ENCODE assay signal across 1 cellular context in the genomic region with DNA sequence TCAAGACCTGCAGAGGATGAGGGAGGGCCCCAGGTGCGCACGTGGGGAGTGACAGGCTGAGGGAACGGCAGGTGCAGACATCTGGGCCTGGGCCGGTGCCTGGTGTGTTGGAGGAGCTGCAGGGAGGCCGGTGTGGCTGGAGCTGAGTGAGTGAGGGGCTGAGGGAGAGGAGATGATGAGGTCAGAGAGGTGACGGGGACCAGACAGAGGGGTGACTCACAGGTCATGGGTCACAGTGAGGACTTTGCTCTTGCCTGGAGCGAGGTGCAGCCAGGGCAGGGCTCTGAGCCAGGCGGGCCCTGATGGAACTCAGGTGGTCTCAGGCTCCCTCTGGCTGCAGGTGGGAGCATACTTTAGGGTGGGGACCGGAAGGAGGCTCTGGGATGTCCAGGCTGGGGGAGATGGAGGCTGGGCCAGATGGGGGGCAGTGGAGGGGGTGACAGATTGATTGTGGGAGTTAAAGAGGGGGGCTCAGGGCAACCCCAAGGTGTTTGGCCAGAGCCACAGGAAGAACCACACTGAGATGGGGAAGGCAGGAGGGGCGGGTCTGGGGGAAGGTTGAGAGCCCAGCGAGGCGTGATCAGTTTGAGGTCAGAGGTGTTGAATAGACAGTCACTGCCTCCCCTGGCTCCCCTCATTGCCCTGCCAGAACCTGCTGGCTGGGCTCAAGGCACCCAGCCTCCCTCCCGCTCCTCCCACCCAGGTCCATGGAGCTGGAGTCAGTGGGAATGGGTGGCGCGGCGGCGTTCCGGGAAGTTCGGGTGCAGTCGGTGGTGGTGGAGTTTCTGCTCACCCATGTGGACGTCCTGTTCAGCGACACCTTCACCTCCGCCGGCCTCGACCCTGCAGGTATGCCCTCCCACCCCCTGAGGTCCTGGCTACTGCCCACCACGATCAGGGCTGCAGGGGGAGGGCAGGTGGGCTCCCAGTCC.
TF ChIP-seq lines count a peak whose summit lies in the region.

No MANE protein-coding gene starts in this region.

TF ChIP-seq in HepG2, 621 proteins besides CTCF, POLR2A, EP300 and RAD21 (continued from another document):
- TF ChIP-seq, protein P1, sequence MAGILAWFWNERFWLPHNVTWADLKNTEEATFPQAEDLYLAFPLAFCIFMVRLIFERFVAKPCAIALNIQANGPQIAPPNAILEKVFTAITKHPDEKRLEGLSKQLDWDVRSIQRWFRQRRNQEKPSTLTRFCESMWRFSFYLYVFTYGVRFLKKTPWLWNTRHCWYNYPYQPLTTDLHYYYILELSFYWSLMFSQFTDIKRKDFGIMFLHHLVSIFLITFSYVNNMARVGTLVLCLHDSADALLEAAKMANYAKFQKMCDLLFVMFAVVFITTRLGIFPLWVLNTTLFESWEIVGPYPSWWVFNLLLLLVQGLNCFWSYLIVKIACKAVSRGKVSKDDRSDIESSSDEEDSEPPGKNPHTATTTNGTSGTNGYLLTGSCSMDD (CRISPR knock-in tag; IDR thresholded peaks at IDR 0.05), result no peak
- TF ChIP-seq BHLHE40 (IDR thresholded peaks at IDR 0.05; ENCODE audit: low read length) (no peak), GLI4 (CRISPR knock-in tag; IDR thresholded peaks at IDR 0.05; ENCODE audit: borderline replicate concordance) (no peak), ZNF205 (CRISPR knock-in tag; IDR thresholded peaks at IDR 0.05) (no peak), SRSF1 (optimal IDR thresholded peaks at IDR 0.05; ENCODE audit: low read depth, low read length) (no peak), HMGA1 (CRISPR knock-in tag; conservative IDR thresholded peaks at IDR 0.05) (no peak), ARNTL (CRISPR knock-in tag; IDR thresholded peaks at IDR 0.05) (no peak), ELF3 (CRISPR knock-in tag; IDR thresholded peaks at IDR 0.05) (no peak), GFI1 (CRISPR knock-in tag; IDR thresholded peaks at IDR 0.05; ENCODE audit: borderline replicate concordance) (no peak), ZNF24 (IDR thresholded peaks at IDR 0.05) (no peak), ZNF569 (CRISPR knock-in tag; IDR thresholded peaks at IDR 0.05; ENCODE audit: borderline replicate concordance) (no peak), SAP130 (CRISPR knock-in tag; IDR thresholded peaks at IDR 0.05; ENCODE audit: low read depth) (peak; percentile 40; the same call in 1 of the 2 replicates), IRF2 (CRISPR knock-in tag; IDR thresholded peaks at IDR 0.05) (no peak), SKI (IDR thresholded peaks at IDR 0.05; ENCODE audit: partially characterized antibody) (no peak), WIZ (CRISPR knock-in tag; IDR thresholded peaks at IDR 0.05) (no peak), ATF7-NPFF (CRISPR knock-in tag; IDR thresholded peaks at IDR 0.05; ENCODE audit: low read depth) (no peak), ZMYM3 (CRISPR knock-in tag; IDR thresholded peaks at IDR 0.05) (no peak), RFXANK (CRISPR knock-in tag; IDR thresholded peaks at IDR 0.05) (no peak), SMAD1 (CRISPR knock-in tag; IDR thresholded peaks at IDR 0.05; ENCODE audit: borderline replicate concordance, low read depth) (no peak), TAF15 (IDR thresholded peaks at IDR 0.05; ENCODE audit: low read depth, low read length, poor library complexity, severe bottlenecking) (no peak), ZKSCAN1 (IDR thresholded peaks at IDR 0.05; ENCODE audit: low read length) (no peak), ZNF431 (CRISPR knock-in tag; IDR thresholded peaks at IDR 0.05; ENCODE audit: borderline replicate concordance, low read depth) (no peak), ZNF12 (CRISPR knock-in tag; IDR thresholded peaks at IDR 0.05) (no peak), NR2F2 (IDR thresholded peaks at IDR 0.05; ENCODE audit: borderline replicate concordance, low read depth) (peak; percentile 47; the same call in 1 of the 2 replicates), ZSCAN30 (CRISPR knock-in tag; IDR thresholded peaks at IDR 0.05) (no peak), SMAD3 (CRISPR knock-in tag; IDR thresholded peaks at IDR 0.05) (no peak), HNRNPLL (IDR thresholded peaks at IDR 0.05; ENCODE audit: low read depth, low read length, poor library complexity, severe bottlenecking) (no peak), ATF1 (CRISPR knock-in tag; IDR thresholded peaks at IDR 0.05) (no peak), HOXA3 (CRISPR knock-in tag; IDR thresholded peaks at IDR 0.05) (peak; percentile 13; the same call in 1 of the 2 replicates), MTA1 (CRISPR knock-in tag; IDR thresholded peaks at IDR 0.05; ENCODE audit: borderline replicate concordance) (0 out of 2 replicates have a peak, but pooled peaks have one; percentile 35), ZFP36L1 (CRISPR knock-in tag; IDR thresholded peaks at IDR 0.05) (no peak), ZNF501 (CRISPR knock-in tag; IDR thresholded peaks at IDR 0.05) (no peak), MAZ (IDR thresholded peaks at IDR 0.05; ENCODE audit: borderline replicate concordance, low read depth, low read length) (no peak), MAZ (CRISPR knock-in tag; IDR thresholded peaks at IDR 0.05; ENCODE audit: low read depth) (no peak), SNAI1 (CRISPR knock-in tag; IDR thresholded peaks at IDR 0.05; ENCODE audit: borderline replicate concordance) (no peak), SRSF4 (IDR thresholded peaks at IDR 0.05; ENCODE audit: low read depth, low read length, poor library complexity, severe bottlenecking) (no peak), SMYD3 (CRISPR knock-in tag; IDR thresholded peaks at IDR 0.05) (no peak), ZNF124 (CRISPR knock-in tag; IDR thresholded peaks at IDR 0.05) (no peak), MTA3 (CRISPR knock-in tag; IDR thresholded peaks at IDR 0.05) (no peak), ZNF776 (CRISPR knock-in tag; IDR thresholded peaks at IDR 0.05) (no peak), ZNF263 (CRISPR knock-in tag; IDR thresholded peaks at IDR 0.05) (peak; percentile 92), ZMAT3 (CRISPR knock-in tag; conservative IDR thresholded peaks at IDR 0.05) (no peak), SMC3 (IDR thresholded peaks at IDR 0.05; ENCODE audit: low read length) (no peak), ZBTB3 (CRISPR knock-in tag; IDR thresholded peaks at IDR 0.05; ENCODE audit: borderline replicate concordance, low read depth) (no peak), ZNF543 (CRISPR knock-in tag; IDR thresholded peaks at IDR 0.05) (no peak), SRF (IDR thresholded peaks at IDR 0.05; ENCODE audit: low read depth, low read length) (no peak)
- TF ChIP-seq, protein P2, sequence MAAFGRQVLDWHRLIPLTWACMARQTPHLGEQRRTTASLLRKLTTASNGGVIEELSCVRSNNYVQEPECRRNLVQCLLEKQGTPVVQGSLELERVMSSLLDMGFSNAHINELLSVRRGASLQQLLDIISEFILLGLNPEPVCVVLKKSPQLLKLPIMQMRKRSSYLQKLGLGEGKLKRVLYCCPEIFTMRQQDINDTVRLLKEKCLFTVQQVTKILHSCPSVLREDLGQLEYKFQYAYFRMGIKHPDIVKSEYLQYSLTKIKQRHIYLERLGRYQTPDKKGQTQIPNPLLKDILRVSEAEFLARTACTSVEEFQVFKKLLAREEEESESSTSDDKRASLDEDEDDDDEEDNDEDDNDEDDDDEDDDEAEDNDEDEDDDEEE (CRISPR knock-in tag; IDR thresholded peaks at IDR 0.05), result no peak
- TF ChIP-seq, protein P3, sequence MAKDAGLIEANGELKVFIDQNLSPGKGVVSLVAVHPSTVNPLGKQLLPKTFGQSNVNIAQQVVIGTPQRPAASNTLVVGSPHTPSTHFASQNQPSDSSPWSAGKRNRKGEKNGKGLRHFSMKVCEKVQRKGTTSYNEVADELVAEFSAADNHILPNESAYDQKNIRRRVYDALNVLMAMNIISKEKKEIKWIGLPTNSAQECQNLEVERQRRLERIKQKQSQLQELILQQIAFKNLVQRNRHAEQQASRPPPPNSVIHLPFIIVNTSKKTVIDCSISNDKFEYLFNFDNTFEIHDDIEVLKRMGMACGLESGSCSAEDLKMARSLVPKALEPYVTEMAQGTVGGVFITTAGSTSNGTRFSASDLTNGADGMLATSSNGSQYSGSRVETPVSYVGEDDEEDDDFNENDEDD (CRISPR knock-in tag; IDR thresholded peaks at IDR 0.05; ENCODE audit: borderline replicate concordance), result no peak
- TF ChIP-seq, protein P4, sequence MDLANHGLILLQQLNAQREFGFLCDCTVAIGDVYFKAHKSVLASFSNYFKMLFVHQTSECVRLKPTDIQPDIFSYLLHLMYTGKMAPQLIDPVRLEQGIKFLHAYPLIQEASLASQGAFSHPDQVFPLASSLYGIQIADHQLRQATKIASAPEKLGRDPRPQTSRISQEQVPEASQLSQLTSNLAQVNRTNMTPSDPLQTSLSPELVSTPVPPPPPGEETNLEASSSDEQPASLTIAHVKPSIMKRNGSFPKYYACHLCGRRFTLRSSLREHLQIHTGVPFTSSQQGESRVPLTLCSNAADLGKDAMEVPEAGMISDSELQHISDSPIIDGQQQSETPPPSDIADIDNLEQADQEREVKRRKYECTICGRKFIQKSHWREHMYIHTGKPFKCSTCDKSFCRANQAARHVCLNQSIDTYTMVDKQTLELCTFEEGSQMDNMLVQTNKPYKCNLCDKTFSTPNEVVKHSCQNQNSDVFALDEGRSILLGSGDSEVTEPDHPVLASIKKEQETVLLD (CRISPR knock-in tag; IDR thresholded peaks at IDR 0.05; ENCODE audit: low read depth), result no peak
- TF ChIP-seq, protein P5, sequence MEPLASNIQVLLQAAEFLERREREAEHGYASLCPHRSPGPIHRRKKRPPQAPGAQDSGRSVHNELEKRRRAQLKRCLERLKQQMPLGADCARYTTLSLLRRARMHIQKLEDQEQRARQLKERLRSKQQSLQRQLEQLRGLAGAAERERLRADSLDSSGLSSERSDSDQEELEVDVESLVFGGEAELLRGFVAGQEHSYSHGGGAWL (CRISPR knock-in tag; IDR thresholded peaks at IDR 0.05), result no peak
- TF ChIP-seq, protein P6, sequence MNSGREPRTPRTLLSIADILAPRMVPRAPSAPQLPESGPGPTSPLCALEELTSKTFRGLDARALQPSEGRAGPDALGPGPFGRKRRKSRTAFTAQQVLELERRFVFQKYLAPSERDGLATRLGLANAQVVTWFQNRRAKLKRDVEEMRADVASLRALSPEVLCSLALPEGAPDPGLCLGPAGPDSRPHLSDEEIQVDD (CRISPR knock-in tag; IDR thresholded peaks at IDR 0.05; ENCODE audit: borderline replicate concordance), result no peak
- TF ChIP-seq, protein P7, sequence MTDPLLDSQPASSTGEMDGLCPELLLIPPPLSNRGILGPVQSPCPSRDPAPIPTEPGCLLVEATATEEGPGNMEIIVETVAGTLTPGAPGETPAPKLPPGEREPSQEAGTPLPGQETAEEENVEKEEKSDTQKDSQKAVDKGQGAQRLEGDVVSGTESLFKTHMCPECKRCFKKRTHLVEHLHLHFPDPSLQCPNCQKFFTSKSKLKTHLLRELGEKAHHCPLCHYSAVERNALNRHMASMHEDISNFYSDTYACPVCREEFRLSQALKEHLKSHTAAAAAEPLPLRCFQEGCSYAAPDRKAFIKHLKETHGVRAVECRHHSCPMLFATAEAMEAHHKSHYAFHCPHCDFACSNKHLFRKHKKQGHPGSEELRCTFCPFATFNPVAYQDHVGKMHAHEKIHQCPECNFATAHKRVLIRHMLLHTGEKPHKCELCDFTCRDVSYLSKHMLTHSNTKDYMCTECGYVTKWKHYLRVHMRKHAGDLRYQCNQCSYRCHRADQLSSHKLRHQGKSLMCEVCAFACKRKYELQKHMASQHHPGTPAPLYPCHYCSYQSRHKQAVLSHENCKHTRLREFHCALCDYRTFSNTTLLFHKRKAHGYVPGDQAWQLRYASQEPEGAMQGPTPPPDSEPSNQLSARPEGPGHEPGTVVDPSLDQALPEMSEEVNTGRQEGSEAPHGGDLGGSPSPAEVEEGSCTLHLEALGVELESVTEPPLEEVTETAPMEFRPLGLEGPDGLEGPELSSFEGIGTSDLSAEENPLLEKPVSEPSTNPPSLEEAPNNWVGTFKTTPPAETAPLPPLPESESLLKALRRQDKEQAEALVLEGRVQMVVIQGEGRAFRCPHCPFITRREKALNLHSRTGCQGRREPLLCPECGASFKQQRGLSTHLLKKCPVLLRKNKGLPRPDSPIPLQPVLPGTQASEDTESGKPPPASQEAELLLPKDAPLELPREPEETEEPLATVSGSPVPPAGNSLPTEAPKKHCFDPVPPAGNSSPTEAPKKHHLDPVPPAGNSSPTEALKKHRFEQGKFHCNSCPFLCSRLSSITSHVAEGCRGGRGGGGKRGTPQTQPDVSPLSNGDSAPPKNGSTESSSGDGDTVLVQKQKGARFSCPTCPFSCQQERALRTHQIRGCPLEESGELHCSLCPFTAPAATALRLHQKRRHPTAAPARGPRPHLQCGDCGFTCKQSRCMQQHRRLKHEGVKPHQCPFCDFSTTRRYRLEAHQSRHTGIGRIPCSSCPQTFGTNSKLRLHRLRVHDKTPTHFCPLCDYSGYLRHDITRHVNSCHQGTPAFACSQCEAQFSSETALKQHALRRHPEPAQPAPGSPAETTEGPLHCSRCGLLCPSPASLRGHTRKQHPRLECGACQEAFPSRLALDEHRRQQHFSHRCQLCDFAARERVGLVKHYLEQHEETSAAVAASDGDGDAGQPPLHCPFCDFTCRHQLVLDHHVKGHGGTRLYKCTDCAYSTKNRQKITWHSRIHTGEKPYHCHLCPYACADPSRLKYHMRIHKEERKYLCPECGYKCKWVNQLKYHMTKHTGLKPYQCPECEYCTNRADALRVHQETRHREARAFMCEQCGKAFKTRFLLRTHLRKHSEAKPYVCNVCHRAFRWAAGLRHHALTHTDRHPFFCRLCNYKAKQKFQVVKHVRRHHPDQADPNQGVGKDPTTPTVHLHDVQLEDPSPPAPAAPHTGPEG (CRISPR knock-in tag; IDR thresholded peaks at IDR 0.05), result no peak
- TF ChIP-seq, protein P8, sequence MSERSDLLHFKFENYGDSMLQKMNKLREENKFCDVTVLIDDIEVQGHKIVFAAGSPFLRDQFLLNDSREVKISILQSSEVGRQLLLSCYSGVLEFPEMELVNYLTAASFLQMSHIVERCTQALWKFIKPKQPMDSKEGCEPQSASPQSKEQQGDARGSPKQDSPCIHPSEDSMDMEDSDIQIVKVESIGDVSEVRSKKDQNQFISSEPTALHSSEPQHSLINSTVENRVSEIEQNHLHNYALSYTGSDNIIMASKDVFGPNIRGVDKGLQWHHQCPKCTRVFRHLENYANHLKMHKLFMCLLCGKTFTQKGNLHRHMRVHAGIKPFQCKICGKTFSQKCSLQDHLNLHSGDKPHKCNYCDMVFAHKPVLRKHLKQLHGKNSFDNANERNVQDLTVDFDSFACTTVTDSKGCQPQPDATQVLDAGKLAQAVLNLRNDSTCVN (CRISPR knock-in tag; IDR thresholded peaks at IDR 0.05; ENCODE audit: borderline replicate concordance), result no peak
- TF ChIP-seq, protein P9, sequence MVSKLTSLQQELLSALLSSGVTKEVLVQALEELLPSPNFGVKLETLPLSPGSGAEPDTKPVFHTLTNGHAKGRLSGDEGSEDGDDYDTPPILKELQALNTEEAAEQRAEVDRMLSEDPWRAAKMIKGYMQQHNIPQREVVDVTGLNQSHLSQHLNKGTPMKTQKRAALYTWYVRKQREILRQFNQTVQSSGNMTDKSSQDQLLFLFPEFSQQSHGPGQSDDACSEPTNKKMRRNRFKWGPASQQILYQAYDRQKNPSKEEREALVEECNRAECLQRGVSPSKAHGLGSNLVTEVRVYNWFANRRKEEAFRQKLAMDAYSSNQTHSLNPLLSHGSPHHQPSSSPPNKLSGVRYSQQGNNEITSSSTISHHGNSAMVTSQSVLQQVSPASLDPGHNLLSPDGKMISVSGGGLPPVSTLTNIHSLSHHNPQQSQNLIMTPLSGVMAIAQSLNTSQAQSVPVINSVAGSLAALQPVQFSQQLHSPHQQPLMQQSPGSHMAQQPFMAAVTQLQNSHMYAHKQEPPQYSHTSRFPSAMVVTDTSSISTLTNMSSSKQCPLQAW (CRISPR knock-in tag; IDR thresholded peaks at IDR 0.05), result no peak
